Comparison of ENCODE assay signal across 17 cellular contexts in the genomic region with DNA sequence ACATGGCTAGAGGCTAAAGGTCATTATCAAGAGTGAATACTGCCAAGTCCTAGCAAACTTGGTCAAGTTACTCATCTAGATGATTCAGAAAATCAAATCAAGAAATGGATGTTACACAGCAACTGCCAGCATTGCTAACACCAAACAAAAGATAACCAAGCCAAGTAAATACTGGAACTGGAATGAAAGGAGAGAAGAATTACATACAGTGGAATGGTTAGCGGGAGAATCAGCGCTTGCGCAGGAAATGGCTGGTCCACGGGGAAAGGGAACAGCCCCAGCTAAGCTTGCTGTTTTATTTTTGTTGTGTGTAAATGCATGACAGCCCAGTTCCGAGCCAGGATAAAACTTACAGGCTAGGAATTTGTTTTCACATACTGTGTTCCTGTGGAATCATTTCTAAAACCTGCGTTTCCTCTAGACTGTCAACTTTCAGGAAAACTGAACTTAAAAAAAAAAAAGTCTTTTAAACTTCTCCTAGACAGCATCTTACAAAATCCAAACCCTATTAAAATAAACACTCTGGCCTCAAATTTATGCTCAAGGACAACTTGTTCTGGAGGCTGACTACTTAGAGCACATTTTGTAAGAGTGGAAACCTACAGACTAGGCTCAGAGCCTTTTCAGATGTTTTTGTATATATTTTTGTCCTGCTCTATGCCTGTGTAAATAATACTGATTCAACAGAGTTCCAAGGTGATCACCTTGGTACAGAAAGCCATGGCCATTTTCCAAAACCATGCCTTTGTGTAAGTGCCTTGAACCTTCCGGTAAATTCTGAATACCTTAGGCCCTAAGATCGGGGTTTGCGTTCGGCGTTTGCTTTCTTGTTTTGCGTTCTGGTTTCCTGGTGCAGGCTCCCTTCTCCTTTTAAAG. TPM values are rescaled to one million over a fixed set of nuclear protein-coding genes. Genes with fewer than 3 reads are reported as not detected.
A peak's percentile ranks its signal among the peaks of the same experiment; 100 is the strongest.
DNase-seq lines count a peak whose midpoint lies in the region; ATAC-seq and TF ChIP-seq lines count a peak whose summit lies in the region.
"Had no signal": no experiment of that assay in that cellular context is flagged by ENCODE, and none has a peak within 500 bp of the region (broad histone marks: within the 10 kb centered on the region; RNA-seq: fewer than 3 reads in every experiment).

No MANE protein-coding gene starts in this region.

- DNase-seq in Peyer's patch, result no peak
- DNase-seq in endothelial cell (ENCODE audit: low spot score), result no peak
- no peak for DNase-seq in substantia nigra (lab: John Stamatoyannopoulos, UW)
- no peak for DNase-seq in middle frontal gyrus (ENCODE audit: extremely low spot score, low spot score)
- DNase-seq in DMS153 (lab: John Stamatoyannopoulos, UW), result no peak
- DNase-seq: activated CD4-positive, alpha-beta T cell treated with anti-CD3 and anti-CD28 coated beads, Interleukin-2, amount 50 U/mL, for 48 hours; DND-41; natural killer cell; NCI-H187 treated with DMSO at 0.1 percent for 48 hours; NCI-H82; SHP77 had no signal

- H3K4me1 ChIP-seq in Peyer's patch (peaks cover 0 to 6% (median 0%) of the 10 kb centered on the region in 4 donors), mucosa of rectum (ENCODE audit: control insufficient read depth in 2 of 2, insufficient read depth in 2 of 2, low read length in 2 of 2) (peaks cover 0 to 5% of the 10 kb centered on the region in 2 donors)

- H3K27me3 ChIP-seq in Peyer's patch, result no peaks in the 10 kb centered on the region
- no peaks in the 10 kb centered on the region for H3K27me3 ChIP-seq in mucosa of rectum (ENCODE audit: control insufficient read depth in 2 of 2, insufficient read depth in 2 of 2, low read length in 2 of 2)

- no peaks in the 10 kb centered on the region for H3K9me3 Mint-ChIP-seq in endothelial cell (ENCODE audit: unreplicated experiment)
- H3K9me3 Mint-ChIP-seq: natural killer cell had no signal

- H3K27me3 Mint-ChIP-seq in endothelial cell (ENCODE audit: unreplicated experiment), result peaks cover 6% of the 10 kb centered on the region

- H3K4me1 Mint-ChIP-seq in endothelial cell (ENCODE audit: unreplicated experiment), result peaks cover 30% of the 10 kb centered on the region
- H3K4me1 Mint-ChIP-seq: natural killer cell had no signal

- no peak overlapping the region for H3K4me3 Mint-ChIP-seq in endothelial cell (ENCODE audit: unreplicated experiment)
- H3K4me3 Mint-ChIP-seq: natural killer cell had no signal

- H3K27ac ChIP-seq in Peyer's patch (peak overlapping the region; percentile 19 to 80 (median 52)), mucosa of rectum (ENCODE audit: low read depth in 2 of 2, low read length in 2 of 2) (peak overlapping the region; percentile 19 to 58), substantia nigra (ENCODE audit: low read depth, low read length, poor library complexity, severe bottlenecking) (peak overlapping the region; percentile 49)
- H3K27ac ChIP-seq: cardiac muscle cell, KMS-11 had no signal

- H3K9me3 ChIP-seq in Peyer's patch (no peaks in the 10 kb centered on the region), mucosa of rectum (ENCODE audit: control insufficient read depth in 2 of 2, low read length in 2 of 2) (no peaks in the 10 kb centered on the region)

- peak overlapping the region; percentile 85 for H3K27ac Mint-ChIP-seq in endothelial cell (ENCODE audit: unreplicated experiment)
- H3K27ac Mint-ChIP-seq: natural killer cell had no signal

- no peak for TF ChIP-seq POLR2A in Peyer's patch (IDR thresholded peaks at IDR 0.05)
- TF ChIP-seq POLR2A in GM18505 (IDR thresholded peaks at IDR 0.05; ENCODE audit: borderline replicate concordance, extremely low read depth, insufficient read depth, insufficient read length), result no peak

- peaks cover 7% of the 10 kb centered on the region for H3K36me3 Mint-ChIP-seq in endothelial cell (ENCODE audit: low read depth, unreplicated experiment)
- H3K36me3 Mint-ChIP-seq: natural killer cell had no signal

- ATAC-seq in GM18505 (IDR thresholded peaks at IDR 0.05; ENCODE audit: unreplicated experiment) (no peak), HG03280 (IDR thresholded peaks at IDR 0.05; ENCODE audit: unreplicated experiment) (no peak)
- ATAC-seq: natural killer cell had no signal

- H3K9ac ChIP-seq in mucosa of rectum (ENCODE audit: low read depth in 1 of 2, low read length in 2 of 2), result no peak overlapping the region
- H3K9ac ChIP-seq: KMS-11 had no signal

- H3K36me3 ChIP-seq in Peyer's patch (no peaks in the 10 kb centered on the region), mucosa of rectum (ENCODE audit: control insufficient read depth in 2 of 2, insufficient read depth in 2 of 2, low read length in 2 of 2) (no peaks in the 10 kb centered on the region)
- H3K36me3 ChIP-seq: cardiac muscle cell had no signal

- H3K4me3 ChIP-seq in Peyer's patch (no peak overlapping the region), mucosa of rectum (ENCODE audit: low read length in 2 of 2) (no peak overlapping the region)
- H3K4me3 ChIP-seq: cardiac muscle cell had no signal

- TF ChIP-seq CTCF in Peyer's patch (IDR thresholded peaks at IDR 0.05) (no peak), endothelial cell (IDR thresholded peaks at IDR 0.05; ENCODE audit: unreplicated experiment) (no peak)

RNA-seq across cellular contexts. Expression of gene TXNDC2, which starts 30.7 kb away (rescaled TPM):
- total RNA-seq in Peyer's patch (not detected), endothelial cell (ENCODE audit: unreplicated experiment) (not detected)
- total RNA-seq: cardiac muscle cell, esophagus mucosa, natural killer cell had no signal

RNA-seq across cellular contexts. Expression of gene VAPA, which starts 58.8 kb away (rescaled TPM):
- total RNA-seq in Peyer's patch (100 to 1,000 TPM; 155 to 232 (median 219) TPM), endothelial cell (ENCODE audit: unreplicated experiment) (180 TPM)
